Comparison of ENCODE assay signal across 8 cellular contexts in the genomic region with DNA sequence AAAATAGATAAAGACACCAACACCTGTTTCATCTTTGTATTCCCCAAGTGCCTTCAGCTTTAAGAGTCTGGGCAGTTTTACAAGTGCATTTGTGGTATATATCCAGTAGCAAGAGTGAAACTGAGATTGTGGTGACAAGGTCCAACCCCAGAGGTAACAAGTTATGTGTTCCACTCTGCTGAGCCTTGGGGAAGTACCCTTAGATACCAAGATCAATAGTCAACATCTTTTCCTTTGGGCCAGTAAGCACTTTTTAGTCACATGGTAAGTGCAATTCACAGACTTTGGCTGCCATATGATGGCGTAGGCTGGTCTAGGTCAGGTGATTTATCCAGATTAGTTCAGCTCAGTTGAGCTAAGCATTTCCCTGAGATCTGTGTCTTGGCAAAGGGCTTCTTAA. TPM values are rescaled to one million over a fixed set of nuclear protein-coding genes. Genes with fewer than 3 reads are reported as not detected.
A peak's percentile ranks its signal among the peaks of the same experiment; 100 is the strongest.
DNase-seq lines count a peak whose midpoint lies in the region; ATAC-seq and TF ChIP-seq lines count a peak whose summit lies in the region.
"Not testable (repeated sequence)": the region's sequence is repeated elsewhere in the genome, so short reads cannot be mapped to it uniquely, and the experiment has no call there.

No MANE protein-coding gene starts in this region.

- peak overlapping the region in 1 of 4 donors; percentile 24 for H3K4me3 Mint-ChIP-seq in CD4-positive, CD25-positive, alpha-beta regulatory T cell
- H3K4me3 Mint-ChIP-seq in activated T-cell treated with anti-CD3 and anti-CD28 coated beads, Interleukin-2, amount 50 U/mL, for 72 hours: peak overlapping the region in 1 of 2 donors; percentile 69

- H3K4me3 ChIP-seq in CD4-positive, CD25-positive, alpha-beta regulatory T cell (ENCODE audit: low read depth, low read length): peak overlapping the region; percentile 35
- H3K4me3 ChIP-seq in MM.1S (ENCODE audit: low read length): not testable (repeated sequence)

- H4K20me1 ChIP-seq in MM.1S (ENCODE audit: insufficient read depth, low read length): not testable (repeated sequence)

- peak; percentile 18 to 85 (median 35) for DNase-seq in CD4-positive, CD25-positive, alpha-beta regulatory T cell
- DNase-seq in MM.1S (peak; percentile 87), renal cortical epithelial cell (ENCODE audit: low read depth) (peak; percentile 93)
- peak; percentile 57 to 63 for DNase-seq in activated T-cell treated with anti-CD3 and anti-CD28 coated beads, Interleukin-2, amount 50 U/mL, for 72 hours
- DNase-seq in Right ventricle myocardium superior: not testable (repeated sequence)

- peak; percentile 76 for ATAC-seq in CD4-positive, CD25-positive, alpha-beta regulatory T cell (ENCODE audit: low read depth in 2 of 2)
- peak; percentile 94 for ATAC-seq in GM18873 (IDR thresholded peaks at IDR 0.05; ENCODE audit: low FRiP score, unreplicated experiment)
- peak; percentile 95 for ATAC-seq in GM21576 (IDR thresholded peaks at IDR 0.05; ENCODE audit: unreplicated experiment)
- peak; percentile 82 for ATAC-seq in HG03066 (IDR thresholded peaks at IDR 0.05; ENCODE audit: low read depth, unreplicated experiment)
- ATAC-seq in activated T-cell treated with anti-CD3 and anti-CD28 coated beads, Interleukin-2, amount 50 U/mL, for 72 hours (replicated peaks in 1 of 2): peak; percentile 93 to 94
- ATAC-seq in Right ventricle myocardium superior (ENCODE audit: poor library complexity): peak; percentile 75

- TF ChIP-seq CTCF in MM.1S (IDR thresholded peaks at IDR 0.05; ENCODE audit: low read length): not testable (repeated sequence)

- H3K27me3 ChIP-seq in CD4-positive, CD25-positive, alpha-beta regulatory T cell (ENCODE audit: control insufficient read depth, insufficient read depth, low read length); MM.1S (replicated peaks; ENCODE audit: insufficient read depth, low read length): not testable (repeated sequence)

- not testable (repeated sequence) for H3K36me3 ChIP-seq in CD4-positive, CD25-positive, alpha-beta regulatory T cell (ENCODE audit: control insufficient read depth, insufficient read depth, low read length); MM.1S (replicated peaks; ENCODE audit: insufficient read depth, low read length)

- not testable (repeated sequence) for H3K9me3 Mint-ChIP-seq in CD4-positive, CD25-positive, alpha-beta regulatory T cell; activated T-cell treated with anti-CD3 and anti-CD28 coated beads, Interleukin-2, amount 50 U/mL, for 72 hours

- H3K9me3 ChIP-seq in CD4-positive, CD25-positive, alpha-beta regulatory T cell (ENCODE audit: control insufficient read depth in 2 of 2, low read length in 2 of 2); MM.1S (replicated peaks; ENCODE audit: insufficient read depth, low read length): not testable (repeated sequence)

- H3K9me2 ChIP-seq in MM.1S (replicated peaks; ENCODE audit: insufficient read depth, low read length): not testable (repeated sequence)

- H3F3A ChIP-seq in MM.1S (ENCODE audit: insufficient read depth, low read length): not testable (repeated sequence)

- H3K4me1 Mint-ChIP-seq in CD4-positive, CD25-positive, alpha-beta regulatory T cell: peaks cover 11 to 30% (median 22%) of the 10 kb centered on the region in 4 donors
- H3K4me1 Mint-ChIP-seq in activated T-cell treated with anti-CD3 and anti-CD28 coated beads, Interleukin-2, amount 50 U/mL, for 72 hours (ENCODE audit: low read depth): peaks cover 30% of the 10 kb centered on the region

- peaks cover 22% of the 10 kb centered on the region for H3K4me1 ChIP-seq in CD4-positive, CD25-positive, alpha-beta regulatory T cell (ENCODE audit: control insufficient read depth, insufficient read depth, low read length, poor library complexity, severe bottlenecking)
- not testable (repeated sequence) for H3K4me1 ChIP-seq in MM.1S (ENCODE audit: low read length)

- not testable (repeated sequence) for H3K36me3 Mint-ChIP-seq in CD4-positive, CD25-positive, alpha-beta regulatory T cell; activated T-cell treated with anti-CD3 and anti-CD28 coated beads, Interleukin-2, amount 50 U/mL, for 72 hours (ENCODE audit: insufficient read depth in 2 of 2)

- peak overlapping the region; percentile 84; the same call in 1 of the 2 replicates for H3K9ac ChIP-seq in MM.1S (ENCODE audit: low read length)

- peak overlapping the region; percentile 43; the same call in 1 of the 2 replicates for H3K4me2 ChIP-seq in MM.1S (ENCODE audit: low read depth, low read length)

- H3K27ac Mint-ChIP-seq in CD4-positive, CD25-positive, alpha-beta regulatory T cell: peak overlapping the region; percentile 26 to 62 (median 46)
- peak overlapping the region; percentile 88 for H3K27ac Mint-ChIP-seq in activated T-cell treated with anti-CD3 and anti-CD28 coated beads, Interleukin-2, amount 50 U/mL, for 72 hours

- H3K27ac ChIP-seq in CD4-positive, CD25-positive, alpha-beta regulatory T cell (ENCODE audit: insufficient read depth, low read length, poor library complexity, severe bottlenecking): peak overlapping the region; percentile 51
- H3K27ac ChIP-seq in MM.1S (ENCODE audit: low read length): peak overlapping the region; percentile 98

- H3K79me2 ChIP-seq in MM.1S (ENCODE audit: low read length): not testable (repeated sequence)

- H3K27me3 Mint-ChIP-seq in CD4-positive, CD25-positive, alpha-beta regulatory T cell: not testable (repeated sequence)
- peaks cover 41% of the 10 kb centered on the region for H3K27me3 Mint-ChIP-seq in activated T-cell treated with anti-CD3 and anti-CD28 coated beads, Interleukin-2, amount 50 U/mL, for 72 hours (ENCODE audit: low read depth)

- intact Hi-C loops in Right ventricle myocardium superior (cut with DNase I): not testable (repeated sequence)

- H2AFZ ChIP-seq in MM.1S (ENCODE audit: low read length): not testable (repeated sequence)

RNA-seq across cellular contexts. Expression of a gene that starts 19.8 kb away (rescaled TPM):
- total RNA-seq in CD4-positive, CD25-positive, alpha-beta regulatory T cell: 10.9 TPM
- 10 to 100 TPM; 15.4 to 34.4 (median 19.7) TPM for polyA plus RNA-seq in CD4-positive, CD25-positive, alpha-beta regulatory T cell
- 1 to 10 TPM; 2.5 to 4.7 TPM for total RNA-seq in activated T-cell treated with anti-CD3 and anti-CD28 coated beads, Interleukin-2, amount 50 U/mL, for 72 hours
- total RNA-seq in Right ventricle myocardium superior (106 TPM), renal cortical epithelial cell (62.2 and 88.1 TPM in 2 replicates)

RNA-seq across cellular contexts. Expression of a gene that starts 25.9 kb away (rescaled TPM):
- total RNA-seq in CD4-positive, CD25-positive, alpha-beta regulatory T cell: 14.8 TPM
- 10 to 100 TPM; 18.5 to 23.7 (median 21.4) TPM for polyA plus RNA-seq in CD4-positive, CD25-positive, alpha-beta regulatory T cell
- total RNA-seq in activated T-cell treated with anti-CD3 and anti-CD28 coated beads, Interleukin-2, amount 50 U/mL, for 72 hours: 10 to 100 TPM; 19.7 to 24.2 TPM
- total RNA-seq in Right ventricle myocardium superior: 17.5 TPM
- 45.6 and 47.1 TPM in 2 replicates for total RNA-seq in renal cortical epithelial cell
